6 cellular contexts compared by ENCODE assay signal in genomic region chr10:133377818-133378250, GRCh38. TPM values are rescaled to one million over a fixed set of nuclear protein-coding genes. Genes with fewer than 3 reads are reported as not detected.
DNase-seq lines count a peak whose midpoint lies in the region; ATAC-seq and TF ChIP-seq lines count a peak whose summit lies in the region.

No MANE protein-coding gene starts in this region.

- H3K4me3 ChIP-seq in Panc1 (ENCODE audit: low read depth in 2 of 2, low read length in 2 of 2) = peak overlapping the region; percentile 77 to 78
- peak overlapping the region; percentile 74 for H3K4me3 ChIP-seq in fibroblast of the aortic adventitia (ENCODE audit: low read depth, low read length)

- H3K36me3 ChIP-seq in Panc1 (ENCODE audit: control insufficient read depth, insufficient read depth, low read length) = no peaks in the 10 kb centered on the region

- intact Hi-C loops in Panc1 (cut with micrococcal nuclease; ENCODE audit: unreplicated experiment) = no loop called here

- no TSS peak for BruUV-seq in Panc1 (replicated peaks; lab: Mats Ljungman, UMichigan)

- in situ Hi-C loops in Panc1 (cut with HindIII; ENCODE audit: low pct_unique_long_range_greater_than_20kb, low sequenced_read_pairs) = no loop called here

- H3K4me3 Mint-ChIP-seq in stimulated activated naive B cell treated with anti-CD40 and anti-IgM and Interleukin-4, amounts not matched to agents 10 μg/mL and 1 μg/mL and 100 μg/mL, for 72 hours = peak overlapping the region; percentile 79 to 86

- H3K27ac Mint-ChIP-seq in stimulated activated naive B cell treated with anti-CD40 and anti-IgM and Interleukin-4, amounts not matched to agents 10 μg/mL and 1 μg/mL and 100 μg/mL, for 72 hours = peak overlapping the region; percentile 73

- H3K27ac ChIP-seq in Panc1 (ENCODE audit: low read length) = peak overlapping the region; percentile 17; the same call in 1 of the 2 replicates

- peaks cover 8% of the 10 kb centered on the region for H3K4me1 ChIP-seq in Panc1 (ENCODE audit: control insufficient read depth, insufficient read depth, low read length)

- TF ChIP-seq CTCF in Panc1 (IDR thresholded peaks at IDR 0.05) = no peak
- TF ChIP-seq CTCF in fibroblast of the aortic adventitia (IDR thresholded peaks at IDR 0.05; ENCODE audit: insufficient read depth, low read length) = no peak

- CTCF ChIA-PET in Panc1 (lab: Charles Lee) = no interaction called here

- no peaks in the 10 kb centered on the region for H3K9me3 ChIP-seq in Panc1 (ENCODE audit: control insufficient read depth, insufficient read depth, low read depth, low read length)

- H3K27me3 Mint-ChIP-seq in stimulated activated naive B cell treated with anti-CD40 and anti-IgM and Interleukin-4, amounts not matched to agents 10 μg/mL and 1 μg/mL and 100 μg/mL, for 72 hours = no peaks in the 10 kb centered on the region

- POLR2A ChIA-PET in Panc1 (lab: Charles Lee) = no interaction called here

- H3K4me1 Mint-ChIP-seq in stimulated activated naive B cell treated with anti-CD40 and anti-IgM and Interleukin-4, amounts not matched to agents 10 μg/mL and 1 μg/mL and 100 μg/mL, for 72 hours = peaks cover 25 to 57% of the 10 kb centered on the region in 2 donors

- no peaks in the 10 kb centered on the region for H3K27me3 ChIP-seq in Panc1 (ENCODE audit: control insufficient read depth, insufficient read depth, low read length)

- ATAC-seq in Panc1 = peak; percentile 0; the same call in 1 of the 2 replicates
- ATAC-seq in stimulated activated naive B cell treated with anti-CD40 and anti-IgM and Interleukin-4, amounts not matched to agents 10 μg/mL and 1 μg/mL and 100 μg/mL, for 72 hours (replicated peaks) = no peak

- peaks cover 8 to 14% of the 10 kb centered on the region in 2 donors for H3K36me3 Mint-ChIP-seq in stimulated activated naive B cell treated with anti-CD40 and anti-IgM and Interleukin-4, amounts not matched to agents 10 μg/mL and 1 μg/mL and 100 μg/mL, for 72 hours

- DNase-seq in Panc1 (ENCODE audit: low read depth, low spot score) (no peak), fibroblast of the aortic adventitia (ENCODE audit: low read depth) (no peak), NCI-H2196 treated with DMSO at 0.1 percent for 48 hours (lab: John Stamatoyannopoulos, UW; ENCODE audit: unreplicated experiment) (no peak), GF-D8 (lab: John Stamatoyannopoulos, UW) (no peak), NCI-H1105 treated with DMSO at 0.1 percent for 48 hours (lab: John Stamatoyannopoulos, UW) (no peak)
- no peak for DNase-seq in stimulated activated naive B cell treated with anti-CD40 and anti-IgM and Interleukin-4, amounts not matched to agents 10 μg/mL and 1 μg/mL and 100 μg/mL, for 72 hours

- H3K9me3 Mint-ChIP-seq in stimulated activated naive B cell treated with anti-CD40 and anti-IgM and Interleukin-4, amounts not matched to agents 10 μg/mL and 1 μg/mL and 100 μg/mL, for 72 hours = peaks cover 0 to 2% of the 10 kb centered on the region in 2 donors

RNA-seq across cellular contexts. Expression of gene PAOX, which starts 1.2 kb away (rescaled TPM):
- total RNA-seq in Panc1 (2021; ENCODE audit: unreplicated experiment) (9.3 TPM), fibroblast of the aortic adventitia (ENCODE audit: low replicate concordance) (4.9 and 5.4 TPM in 2 replicates)
- polyA plus RNA-seq in Panc1 (2012; ENCODE audit: insufficient read length) = 11.0 TPM

RNA-seq across cellular contexts. Expression of gene ECHS1, which starts 4.7 kb away (rescaled TPM):
- total RNA-seq in Panc1 (2021; ENCODE audit: unreplicated experiment) = 165 TPM
- polyA plus RNA-seq in Panc1 (2012; ENCODE audit: insufficient read length) = 226 TPM
- 33.0 and 47.3 TPM in 2 replicates for total RNA-seq in fibroblast of the aortic adventitia (ENCODE audit: low replicate concordance)

RNA-seq across cellular contexts. Expression of gene MTG1, which starts 16.1 kb away (rescaled TPM):
- total RNA-seq in Panc1 (2021; ENCODE audit: unreplicated experiment) (96.4 TPM), fibroblast of the aortic adventitia (ENCODE audit: low replicate concordance) (19.0 and 25.4 TPM in 2 replicates)
- 98.2 TPM for polyA plus RNA-seq in Panc1 (2012; ENCODE audit: insufficient read length)

RNA-seq across cellular contexts. Expression of gene FUOM, which starts 20.0 kb away (rescaled TPM):
- total RNA-seq in Panc1 (2021; ENCODE audit: unreplicated experiment) = 39.6 TPM
- 43.2 TPM for polyA plus RNA-seq in Panc1 (2012; ENCODE audit: insufficient read length)
- total RNA-seq in fibroblast of the aortic adventitia (ENCODE audit: low replicate concordance) = 4.0 and 16.9 TPM in 2 replicates

RNA-seq across cellular contexts. Expression of gene PRAP1, which starts 30.7 kb away (rescaled TPM):
- total RNA-seq in Panc1 (2021; ENCODE audit: unreplicated experiment) (0.21 TPM), fibroblast of the aortic adventitia (ENCODE audit: low replicate concordance) (not detected in 2 replicates)
- polyA plus RNA-seq in Panc1 (2012; ENCODE audit: insufficient read length) = not detected
